ENCODE assay signal across 24 cellular contexts in genomic region chr6:155706806-155707205, GRCh38.
"Had no signal": no experiment of that assay in that cellular context is flagged by ENCODE, and none has a peak within 500 bp of the region (broad histone marks: within the 10 kb centered on the region; RNA-seq: fewer than 3 reads in every experiment).

No MANE protein-coding gene starts in this region.

- H3K79me2 ChIP-seq: parathyroid adenoma had no signal

- H3K4me3 ChIP-seq: dorsolateral prefrontal cortex, esophagus squamous epithelium, heart right ventricle, lung, neural progenitor cell, stomach, thyroid gland, vagina had no signal

- H3K27me3 Mint-ChIP-seq: progenitor cell of endocrine pancreas had no signal

- H3K27ac ChIP-seq: dorsolateral prefrontal cortex, esophagus squamous epithelium, heart right ventricle, neural progenitor cell, parathyroid adenoma, stomach, thyroid gland, vagina had no signal

- DNase-seq: dorsolateral prefrontal cortex; effector CD4-positive, alpha-beta T cell; esophagus squamous epithelium; foreskin melanocyte; glutamatergic neuron; heart right ventricle; hypothalamus; kidney; stimulated activated CD4-positive, alpha-beta T cell treated with anti-CD3 and anti-CD28 coated beads, Interleukin-2, amount 100 ng/mL, for 24 hours; stimulated activated CD4-positive, alpha-beta T cell treated with anti-CD3 and anti-CD28 coated beads, Interleukin-4, amount 100 ng/mL, for 24 hours; stimulated activated naive CD4-positive, alpha-beta T cell treated with Interleukin-2 at 50 U/mL for 16 hours; stomach; thyroid gland; trophoblast cell had no signal

- H3K36me3 ChIP-seq: esophagus squamous epithelium, heart right ventricle, neural progenitor cell, stomach, thyroid gland, vagina had no signal

- H3K9me3 Mint-ChIP-seq: memory B cell; stimulated activated effector memory CD8-positive, alpha-beta T cell treated with anti-CD3 and anti-CD28 coated beads, Interleukin-12 subunit alpha, Interleukin-12 subunit beta, amount 100 ng/mL, for 72 hours had no signal

- H3K27me3 ChIP-seq: dorsolateral prefrontal cortex, esophagus squamous epithelium, heart right ventricle, neural progenitor cell, stomach, thyroid gland, vagina had no signal

- H3K4me1 Mint-ChIP-seq: memory B cell; nephron; neural progenitor cell; stimulated activated effector memory CD8-positive, alpha-beta T cell treated with anti-CD3 and anti-CD28 coated beads, Interleukin-12 subunit alpha, Interleukin-12 subunit beta, amount 100 ng/mL, for 72 hours had no signal

- H2AFZ ChIP-seq: parathyroid adenoma had no signal

- H3K27ac Mint-ChIP-seq: memory B cell; nephron; stimulated activated effector memory CD8-positive, alpha-beta T cell treated with anti-CD3 and anti-CD28 coated beads, Interleukin-12 subunit alpha, Interleukin-12 subunit beta, amount 100 ng/mL, for 72 hours had no signal

- ATAC-seq: heart right ventricle; left lobe of liver; sciatic nerve; stimulated activated effector memory CD8-positive, alpha-beta T cell treated with anti-CD3 and anti-CD28 coated beads, Interleukin-12 subunit alpha, Interleukin-12 subunit beta, amount 100 ng/mL, for 72 hours had no signal

- H3K36me3 Mint-ChIP-seq: memory B cell; neural progenitor cell; stimulated activated effector memory CD8-positive, alpha-beta T cell treated with anti-CD3 and anti-CD28 coated beads, Interleukin-12 subunit alpha, Interleukin-12 subunit beta, amount 100 ng/mL, for 72 hours had no signal

- H3K4me2 ChIP-seq: neural progenitor cell had no signal

- H3K4me1 ChIP-seq: esophagus squamous epithelium, neural progenitor cell, parathyroid adenoma, stomach, thyroid gland, vagina had no signal

- H3K4me3 Mint-ChIP-seq: memory B cell; nephron; neural progenitor cell; stimulated activated effector memory CD8-positive, alpha-beta T cell treated with anti-CD3 and anti-CD28 coated beads, Interleukin-12 subunit alpha, Interleukin-12 subunit beta, amount 100 ng/mL, for 72 hours had no signal
